In the genomic region with DNA sequence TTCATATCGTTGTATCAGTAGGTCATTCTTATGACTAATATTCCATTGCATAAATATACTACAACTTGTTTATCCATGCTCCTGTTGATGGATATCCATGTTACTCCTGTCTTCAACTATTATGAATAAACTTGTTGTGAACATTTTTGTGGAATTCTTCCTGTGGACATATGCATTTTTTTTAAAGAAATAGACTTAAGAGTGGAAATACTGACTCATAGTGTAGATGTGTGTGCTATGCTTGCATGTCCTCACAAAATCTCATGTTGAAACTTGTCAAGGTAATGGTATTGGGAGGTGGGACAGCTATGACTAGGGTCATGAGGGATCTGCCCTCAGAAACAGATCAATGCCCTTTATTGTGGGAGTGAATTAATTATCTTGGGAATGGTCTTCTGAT, we compare ENCODE assay signal across 25 cellular contexts.
A peak's percentile ranks its signal among the peaks of the same experiment; 100 is the strongest.
DNase-seq lines count a peak whose midpoint lies in the region; ATAC-seq and TF ChIP-seq lines count a peak whose summit lies in the region.
"Had no signal": no experiment of that assay in that cellular context is flagged by ENCODE, and none has a peak within 500 bp of the region (broad histone marks: within the 10 kb centered on the region; RNA-seq: fewer than 3 reads in every experiment).

No MANE protein-coding gene starts in this region.

- H3K4me1 ChIP-seq in BLaER1 (peaks cover 37% of the 10 kb centered on the region), fibroblast of lung (ENCODE audit: control insufficient read depth, extremely low read depth, insufficient read depth, low read length) (peaks cover 6% of the 10 kb centered on the region), SK-N-SH (ENCODE audit: control insufficient read depth in 1 of 2, insufficient read depth in 2 of 2, low read depth in 1 of 2, low read length in 1 of 2) (peaks cover 0 to 3% of the 10 kb centered on the region in 2 experiments; a peak in 1 of 4 replicates)
- H3K4me1 ChIP-seq in CD4-positive, alpha-beta memory T cell (ENCODE audit: insufficient read depth, low read length), result peaks cover 30% of the 10 kb centered on the region

- no peaks in the 10 kb centered on the region for H3F3A ChIP-seq in SK-N-SH (replicated peaks; ENCODE audit: insufficient read depth)

- no peak for TF ChIP-seq RAD21 in SK-N-SH (IDR thresholded peaks at IDR 0.05; ENCODE audit: low read length)

- H4K20me1 ChIP-seq in BLaER1 (no peaks in the 10 kb centered on the region), fibroblast of lung (ENCODE audit: control insufficient read depth, extremely low read depth, insufficient read depth, low read length) (no peaks in the 10 kb centered on the region), SK-N-SH (ENCODE audit: insufficient read depth) (no peaks in the 10 kb centered on the region)
- H4K20me1 ChIP-seq: BLaER1 treated with 17β-estradiol and CSF1 and Interleukin-3, amounts not matched to agents 10 nM and 100 nM had no signal

- 44% methylated on average over 1 of the region's 1 CpG for WGBS in SK-N-SH (ENCODE audit: low lambda C conversion rate)

- H3K9me3 Mint-ChIP-seq in CD4-positive, alpha-beta memory T cell, result no peaks in the 10 kb centered on the region
- H3K9me3 Mint-ChIP-seq in activated naive CD8-positive, alpha-beta T cell (ENCODE audit: low read depth), result no peaks in the 10 kb centered on the region
- H3K9me3 Mint-ChIP-seq: HFFc6, memory B cell had no signal

- intact Hi-C loops in CD4-positive, alpha-beta memory T cell (cut with micrococcal nuclease), result loop anchor here (10.0 kb wide), 1 partner anchor 86 kb away; no protein-coding TSS in a partner anchor

- H3K4me3 ChIP-seq in BLaER1 (no peak overlapping the region), fibroblast of lung (replicated peaks in 1 of 4; ENCODE audit: control extremely low read depth in 1 of 4, insufficient read depth in 1 of 4, low read depth in 3 of 4, low read length in 4 of 4) (no peak overlapping the region), SK-N-SH (ENCODE audit: low read depth in 2 of 2, low read length in 1 of 2) (no peak overlapping the region)
- no peak overlapping the region for H3K4me3 ChIP-seq in CD4-positive, alpha-beta memory T cell (ENCODE audit: low read length in 2 of 2)
- H3K4me3 ChIP-seq: BLaER1 treated with 17β-estradiol and CSF1 and Interleukin-3, amounts not matched to agents 10 nM and 100 nM; colonic mucosa; SK-N-MC had no signal

- H3K36me3 Mint-ChIP-seq in CD4-positive, alpha-beta memory T cell, result no peaks in the 10 kb centered on the region
- no peaks in the 10 kb centered on the region for H3K36me3 Mint-ChIP-seq in activated naive CD8-positive, alpha-beta T cell
- H3K36me3 Mint-ChIP-seq: memory B cell had no signal

- H3K9ac ChIP-seq in BLaER1 (no peak overlapping the region), fibroblast of lung (ENCODE audit: insufficient read depth, low read length) (no peak overlapping the region), SK-N-SH (no peak overlapping the region)
- H3K9ac ChIP-seq: BLaER1 treated with 17β-estradiol and CSF1 and Interleukin-3, amounts not matched to agents 10 nM and 100 nM had no signal

- no peak overlapping the region for H2AFZ ChIP-seq in fibroblast of lung (ENCODE audit: low read length)
- H2AFZ ChIP-seq in SK-N-SH (ENCODE audit: low read depth), result no peak overlapping the region

- H3K4me2 ChIP-seq in BLaER1, result peak overlapping the region; percentile 53
- no peak overlapping the region for H3K4me2 ChIP-seq in fibroblast of lung (ENCODE audit: extremely low read depth, insufficient read depth, low read length)
- H3K4me2 ChIP-seq in SK-N-SH, result no peak overlapping the region

- H3K4me1 Mint-ChIP-seq in CD4-positive, alpha-beta memory T cell, result peaks cover 29 to 53% (median 32%) of the 10 kb centered on the region in 4 donors
- peaks cover 48% of the 10 kb centered on the region for H3K4me1 Mint-ChIP-seq in activated naive CD8-positive, alpha-beta T cell (ENCODE audit: low read depth)

- peak overlapping the region in 5 of 7 donors; percentile 18 to 98 (median 65) for H3K27ac Mint-ChIP-seq in CD4-positive, alpha-beta memory T cell
- H3K27ac Mint-ChIP-seq in activated naive CD8-positive, alpha-beta T cell, result peak overlapping the region; percentile 68
- H3K27ac Mint-ChIP-seq: HFFc6, memory B cell had no signal

- no peak for DNase-seq in CD4-positive, alpha-beta memory T cell
- peak; percentile 18 to 43 for DNase-seq in fibroblast of lung (ENCODE audit: low read depth in 2 of 2)
- DNase-seq in medulla oblongata (ENCODE audit: extremely low spot score), result no peak
- DNase-seq in NCI-H345 treated with DMSO at 0.1 percent for 48 hours (lab: John Stamatoyannopoulos, UW; ENCODE audit: unreplicated experiment), result no peak
- DNase-seq in SK-N-SH, result no peak
- DNase-seq: amniotic stem cell; brain microvascular endothelial cell; colonic mucosa; effector memory CD4-positive, alpha-beta T cell; foreskin fibroblast; HFFc6; Kasumi-1; left cardiac atrium; NCI-H446 treated with DMSO at 0.1 percent for 48 hours; NCI-H82; stimulated activated naive CD4-positive, alpha-beta T cell; T-helper 2 cell had no signal

- CTCF ChIA-PET in CD4-positive, alpha-beta memory T cell (lab: Charles Lee; ENCODE audit: partially characterized antibody), result interaction anchor here (0.9 to 7.8 kb wide), 11 partner anchors 10 to 504 kb away, joined by 3 to 145 read pairs (median 6); no protein-coding TSS in a partner anchor
- CTCF ChIA-PET in SK-N-SH (lab: Yijun Ruan, JAX), result interaction anchor here (0.6 to 10.5 kb wide), 18 partner anchors 9 to 722 kb away, joined by 3 to 174 read pairs (median 14); no protein-coding TSS in a partner anchor

- H3K9me3 ChIP-seq in BLaER1 (no peaks in the 10 kb centered on the region), fibroblast of lung (ENCODE audit: control insufficient read depth, insufficient read depth, low read depth, low read length) (no peaks in the 10 kb centered on the region), SK-N-SH (no peaks in the 10 kb centered on the region)
- H3K9me3 ChIP-seq in CD4-positive, alpha-beta memory T cell (ENCODE audit: control insufficient read depth in 1 of 2, low read length in 2 of 2), result no peaks in the 10 kb centered on the region
- H3K9me3 ChIP-seq: BLaER1 treated with 17β-estradiol and CSF1 and Interleukin-3, amounts not matched to agents 10 nM and 100 nM; colonic mucosa had no signal

- POLR2A ChIA-PET in CD4-positive, alpha-beta memory T cell (lab: Charles Lee; ENCODE audit: partially characterized antibody), result interaction anchor here (2.5 to 6.0 kb wide), 4 partner anchors 15 to 310 kb away, joined by 9 to 62 read pairs (median 28); no protein-coding TSS in a partner anchor
- POLR2A ChIA-PET in SK-N-SH (lab: Yijun Ruan, JAX), result no interaction called here

- TF ChIP-seq CTCF in fibroblast of lung (conservative IDR thresholded peaks at IDR 0.05 in 1 of 2, IDR thresholded peaks at IDR 0.05 in 1 of 2; ENCODE audit: low read depth in 1 of 2, low read length in 2 of 2), result no peak
- no peak for TF ChIP-seq CTCF in SK-N-SH (IDR thresholded peaks at IDR 0.05)

- peak overlapping the region in 5 of 8 donors; percentile 20 to 79 (median 52) for H3K4me3 Mint-ChIP-seq in CD4-positive, alpha-beta memory T cell
- peak overlapping the region; percentile 9 for H3K4me3 Mint-ChIP-seq in activated naive CD8-positive, alpha-beta T cell
- H3K4me3 Mint-ChIP-seq: HFFc6, memory B cell had no signal

- TF ChIP-seq EP300 in SK-N-SH (IDR thresholded peaks at IDR 0.05; ENCODE audit: borderline replicate concordance in 1 of 2, low read depth in 1 of 2, low read length in 1 of 2), result no peak

- no peaks in the 10 kb centered on the region for H3K9me2 ChIP-seq in SK-N-SH

- no peaks in the 10 kb centered on the region for H3K27me3 Mint-ChIP-seq in CD4-positive, alpha-beta memory T cell
- H3K27me3 Mint-ChIP-seq in activated naive CD8-positive, alpha-beta T cell, result no peaks in the 10 kb centered on the region

- H3K27ac ChIP-seq in BLaER1, result no peak overlapping the region
- no peak overlapping the region for H3K27ac ChIP-seq in CD4-positive, alpha-beta memory T cell (ENCODE audit: low read depth, low read length)
- no peak overlapping the region for H3K27ac ChIP-seq in fibroblast of lung (ENCODE audit: insufficient read depth, low read length)
- H3K27ac ChIP-seq in SK-N-SH (ENCODE audit: low read depth in 2 of 2, low read length in 1 of 2), result no peak overlapping the region
- H3K27ac ChIP-seq: BLaER1 treated with 17β-estradiol and CSF1 and Interleukin-3, amounts not matched to agents 10 nM and 100 nM; brain microvascular endothelial cell; colonic mucosa; RWPE1; SK-N-MC had no signal

- H3K36me3 ChIP-seq in BLaER1 (no peaks in the 10 kb centered on the region), fibroblast of lung (ENCODE audit: control insufficient read depth, insufficient read depth, low read length) (no peaks in the 10 kb centered on the region), SK-N-SH (replicated peaks in 1 of 2; ENCODE audit: control insufficient read depth in 1 of 2, insufficient read depth in 2 of 2, low read length in 1 of 2) (no peaks in the 10 kb centered on the region)
- H3K36me3 ChIP-seq in CD4-positive, alpha-beta memory T cell (ENCODE audit: insufficient read depth, low read length), result no peaks in the 10 kb centered on the region
- H3K36me3 ChIP-seq: BLaER1 treated with 17β-estradiol and CSF1 and Interleukin-3, amounts not matched to agents 10 nM and 100 nM; brain microvascular endothelial cell; colonic mucosa had no signal

- no peak for ATAC-seq in GM21723 (IDR thresholded peaks at IDR 0.05; ENCODE audit: unreplicated experiment)
- ATAC-seq: left cardiac atrium, sciatic nerve had no signal

- H3K27me3 ChIP-seq in BLaER1 (no peaks in the 10 kb centered on the region), fibroblast of lung (ENCODE audit: control insufficient read depth, insufficient read depth, low read length) (no peaks in the 10 kb centered on the region), SK-N-SH (ENCODE audit: insufficient read depth) (peaks cover 35% of the 10 kb centered on the region; the same call in 1 of the 2 replicates)
- no peaks in the 10 kb centered on the region for H3K27me3 ChIP-seq in CD4-positive, alpha-beta memory T cell (ENCODE audit: insufficient read depth, low read length)
- H3K27me3 ChIP-seq: BLaER1 treated with 17β-estradiol and CSF1 and Interleukin-3, amounts not matched to agents 10 nM and 100 nM; brain microvascular endothelial cell had no signal

- H3K79me2 ChIP-seq in fibroblast of lung (ENCODE audit: control insufficient read depth, insufficient read depth, low read length) (no peaks in the 10 kb centered on the region), SK-N-SH (ENCODE audit: insufficient read depth) (no peaks in the 10 kb centered on the region)

TF ChIP-seq in SK-N-SH, 30 proteins besides CTCF, POLR2A, EP300 and RAD21 (continues in another document):
- TF ChIP-seq FOXM1 (IDR thresholded peaks at IDR 0.05; ENCODE audit: low read depth) (no peak), EZH2phosphoT487 (IDR thresholded peaks at IDR 0.05; ENCODE audit: borderline replicate concordance, low read depth) (no peak), SMC3 (IDR thresholded peaks at IDR 0.05; ENCODE audit: low read depth, low read length) (no peak), MXI1 (IDR thresholded peaks at IDR 0.05; ENCODE audit: low read depth, low read length) (no peak), JUND (IDR thresholded peaks at IDR 0.05) (no peak), GABPA (IDR thresholded peaks at IDR 0.05; ENCODE audit: low read depth) (no peak), CHD2 (IDR thresholded peaks at IDR 0.05; ENCODE audit: low read length, partially characterized antibody) (no peak), FOXJ3 (CRISPR knock-in tag; IDR thresholded peaks at IDR 0.05) (no peak), ELF1 (IDR thresholded peaks at IDR 0.05) (no peak)

Comparison
In these comparisons a context has a peak if more than half of its experiments do, and no peak if none do; other contexts are left out.
1. DNase-seq: peak in fibroblast of lung (2 of 2); none in CD4-positive, alpha-beta memory T cell (0 of 5), medulla oblongata (single experiment), NCI-H345 treated with DMSO at 0.1 percent for 48 hours (single experiment) and SK-N-SH (single experiment).